ENCODE assay signal across 8 cellular contexts in the genomic region with DNA sequence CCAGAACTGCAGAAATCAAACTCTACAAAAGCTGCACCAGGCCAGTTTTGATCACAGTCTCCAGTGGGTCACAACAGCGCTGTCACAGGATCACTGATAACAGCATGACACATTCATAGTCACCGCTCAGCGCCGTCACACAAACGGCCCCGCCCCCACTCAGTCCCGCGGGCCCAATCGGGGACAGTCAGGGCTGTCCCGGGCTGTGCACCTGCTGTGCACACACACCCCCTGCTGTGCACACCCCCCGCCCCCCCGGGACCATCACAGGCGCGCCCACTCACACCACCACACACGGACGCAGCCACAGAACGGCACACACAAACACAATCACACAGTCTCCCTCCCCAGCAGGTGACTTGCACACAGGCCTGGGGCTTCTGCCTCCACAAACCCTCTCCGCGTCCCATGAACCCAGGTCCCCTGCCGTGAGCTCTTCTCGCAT. TPM values are rescaled to one million over a fixed set of nuclear protein-coding genes. Genes with fewer than 3 reads are reported as not detected.
DNase-seq lines count a peak whose midpoint lies in the region; ATAC-seq and TF ChIP-seq lines count a peak whose summit lies in the region.

No MANE protein-coding gene starts in this region.

- H3K27me3 ChIP-seq in DND-41 (ENCODE audit: insufficient read depth, low read length, poor library complexity) (no peaks in the 10 kb centered on the region), GM23248 (replicated peaks; ENCODE audit: insufficient read depth) (no peaks in the 10 kb centered on the region), ectodermal cell (ENCODE audit: control insufficient read depth, insufficient read depth, low read length, poor library complexity, severe bottlenecking) (no peaks in the 10 kb centered on the region), mesenchymal stem cell (ENCODE audit: control insufficient read depth in 1 of 2, insufficient read depth in 1 of 2, low read length in 2 of 2) (no peaks in the 10 kb centered on the region)

- H3K9me2 ChIP-seq in GM23248 (ENCODE audit: insufficient read depth): no peaks in the 10 kb centered on the region

- H2BK5ac ChIP-seq in mesenchymal stem cell (ENCODE audit: low read depth, low read length, poor library complexity, severe bottlenecking): no peak overlapping the region

- WGBS in GM23248 (ENCODE audit: low coverage in 1 of 2, low lambda C conversion rate in 2 of 2, missing lambda C conversion rate in 2 of 2), 2 experiments: 1% methylated on average over 18 to 21 of the region's 21 CpGs
- WGBS in ectodermal cell, 2 experiments: 1 to 2% methylated on average over 21 of the region's 21 CpGs
- under 1% methylated on average over 21 of the region's 21 CpGs for WGBS in mesenchymal stem cell

- no peak overlapping the region for H3K4ac ChIP-seq in mesenchymal stem cell (ENCODE audit: low read depth in 1 of 2, low read length in 2 of 2)

- H3K4me1 ChIP-seq in DND-41 (ENCODE audit: insufficient read depth, low read length) (peaks cover 39% of the 10 kb centered on the region), GM23248 (ENCODE audit: insufficient read depth) (0 out of 2 replicates have a peak, but pooled peaks cover 4% of the 10 kb centered on the region), ectodermal cell (ENCODE audit: control insufficient read depth, insufficient read depth, low read length) (no peaks in the 10 kb centered on the region), mesenchymal stem cell (ENCODE audit: control insufficient read depth, insufficient read depth, low read depth, low read length) (peaks cover 2% of the 10 kb centered on the region)

- peak overlapping the region; percentile 21 for H4K8ac ChIP-seq in mesenchymal stem cell (ENCODE audit: low read length)

- H3K23ac ChIP-seq in mesenchymal stem cell (ENCODE audit: low read length in 2 of 2): no peak overlapping the region

- H3K4me3 ChIP-seq in DND-41 (ENCODE audit: low read depth in 1 of 2, low read length in 2 of 2): peak overlapping the region; percentile 63 to 80
- H3K4me3 ChIP-seq in GM23248: peak overlapping the region; percentile 97
- H3K4me3 ChIP-seq in ectodermal cell (ENCODE audit: insufficient read depth, low read depth, low read length): peak overlapping the region; percentile 78
- peak overlapping the region; percentile 79 to 81 for H3K4me3 ChIP-seq in mesenchymal stem cell (ENCODE audit: insufficient read depth in 1 of 2, low read depth in 1 of 2, low read length in 2 of 2)

- no peak overlapping the region for H2BK15ac ChIP-seq in mesenchymal stem cell (ENCODE audit: low read depth, poor library complexity, severe bottlenecking)

- no peak overlapping the region for H2BK12ac ChIP-seq in mesenchymal stem cell (ENCODE audit: low read length in 2 of 2)

- TF ChIP-seq CTCF in DND-41 (IDR thresholded peaks at IDR 0.05; ENCODE audit: borderline replicate concordance, extremely low read depth, low read length, poor library complexity, severe bottlenecking): no peak

- H2AK5ac ChIP-seq in mesenchymal stem cell (ENCODE audit: low read length, severe bottlenecking): no peak overlapping the region

- H3F3A ChIP-seq in GM23248 (ENCODE audit: insufficient read depth): no peaks in the 10 kb centered on the region; the same call in 1 of the 2 replicates

- peak overlapping the region; percentile 84 for H3K9ac ChIP-seq in DND-41 (ENCODE audit: low read depth, low read length)
- H3K9ac ChIP-seq in GM23248: peak overlapping the region; percentile 86
- peak overlapping the region; percentile 87 for H3K9ac ChIP-seq in mesenchymal stem cell (ENCODE audit: low read length)

- peak overlapping the region; percentile 7 to 85 for H3K18ac ChIP-seq in mesenchymal stem cell (ENCODE audit: low read depth in 1 of 2, low read length in 2 of 2)

- H4K20me1 ChIP-seq in DND-41 (ENCODE audit: insufficient read depth, low read length) (peaks cover 9% of the 10 kb centered on the region), GM23248 (ENCODE audit: insufficient read depth) (no peaks in the 10 kb centered on the region)

- H3K14ac ChIP-seq in mesenchymal stem cell (ENCODE audit: low read length in 2 of 2): no peak overlapping the region

- peaks cover 24% of the 10 kb centered on the region for H3K79me1 ChIP-seq in mesenchymal stem cell (replicated peaks; ENCODE audit: low read length, poor library complexity, severe bottlenecking)

- ATAC-seq in DND-41 (ENCODE audit: insufficient read depth, low read depth): peak; percentile 84

- in situ Hi-C loops in GM23248 (cut with MboI): no loop called here

- H3K9me3 ChIP-seq in DND-41 (ENCODE audit: insufficient read depth, low read length, severe bottlenecking): no peaks in the 10 kb centered on the region
- no peaks in the 10 kb centered on the region for H3K9me3 ChIP-seq in GM23248 (ENCODE audit: low read depth)
- no peaks in the 10 kb centered on the region for H3K9me3 ChIP-seq in ectodermal cell (ENCODE audit: control insufficient read depth, low read length)
- H3K9me3 ChIP-seq in mesenchymal stem cell (ENCODE audit: control insufficient read depth, low read length): peaks cover 57% of the 10 kb centered on the region

- DNase-seq in DND-41 (peak; percentile 89), GM23248 (peak; percentile 77), NCI-H1436 treated with DMSO at 0.1 percent for 48 hours (lab: John Stamatoyannopoulos, UW) (peak; percentile 3), mesenchymal stem cell (peak; percentile 57), NCI-H2227 treated with DMSO at 0.1 percent for 48 hours (lab: John Stamatoyannopoulos, UW) (no peak)
- DNase-seq in activated CD4-positive, alpha-beta T cell treated with anti-CD3 and anti-CD28 coated beads, Interleukin-2, amount 50 U/mL, for 48 hours: peak; percentile 86 to 90
- peak; percentile 72 for DNase-seq in stimulated activated CD8-positive, alpha-beta memory T cell treated with anti-CD3 and anti-CD28 coated beads, Interleukin-15, amount 100 ng/mL, for 1 hour (ENCODE audit: low read depth)

- peak overlapping the region; percentile 92 for H3K27ac ChIP-seq in DND-41 (ENCODE audit: low read length)
- peak overlapping the region; percentile 61 for H3K27ac ChIP-seq in GM23248
- no peak overlapping the region for H3K27ac ChIP-seq in ectodermal cell (ENCODE audit: insufficient read depth, low read depth, low read length, poor library complexity, severe bottlenecking)
- peak overlapping the region; percentile 46 for H3K27ac ChIP-seq in mesenchymal stem cell (ENCODE audit: low read length, poor library complexity, severe bottlenecking)

- no peak overlapping the region for H2BK120ac ChIP-seq in mesenchymal stem cell (ENCODE audit: low read depth, low read length)

- H4K91ac ChIP-seq in mesenchymal stem cell (ENCODE audit: low read length): no peak overlapping the region

- peak overlapping the region; percentile 97 for H2AFZ ChIP-seq in DND-41 (ENCODE audit: low read depth, low read length)
- peak overlapping the region; percentile 96 for H2AFZ ChIP-seq in GM23248
- H2AFZ ChIP-seq in mesenchymal stem cell (ENCODE audit: low read depth, low read length): peak overlapping the region; percentile 83

- H3K36me3 ChIP-seq in DND-41 (ENCODE audit: insufficient read depth, low read length) (peaks cover 28% of the 10 kb centered on the region), GM23248 (ENCODE audit: low read depth) (no peaks in the 10 kb centered on the region), ectodermal cell (ENCODE audit: control insufficient read depth, insufficient read depth, low read length) (no peaks in the 10 kb centered on the region), mesenchymal stem cell (ENCODE audit: control insufficient read depth in 1 of 2, insufficient read depth in 2 of 2, low read depth in 1 of 2, low read length in 2 of 2) (peaks cover under 1 to 7% of the 10 kb centered on the region in 2 experiments)

- H3K4me2 ChIP-seq in DND-41 (ENCODE audit: insufficient read depth, low read length): peak overlapping the region; percentile 92
- peak overlapping the region; percentile 90 for H3K4me2 ChIP-seq in GM23248 (ENCODE audit: unreplicated experiment)
- peak overlapping the region; percentile 55 for H3K4me2 ChIP-seq in mesenchymal stem cell (ENCODE audit: low read length, poor library complexity, severe bottlenecking)

- H3K79me2 ChIP-seq in DND-41 (ENCODE audit: insufficient read depth, low read length): peaks cover 74% of the 10 kb centered on the region
- H3K79me2 ChIP-seq in GM23248 (ENCODE audit: insufficient read depth): peaks cover 32% of the 10 kb centered on the region

RNA-seq across cellular contexts. Expression of gene ZNF382, which starts 0.4 kb away (rescaled TPM):
- total RNA-seq in GM23248 (2014; rRNA removed; shearing (Covaris generic)): 7.1 and 11.1 TPM in 2 replicates
- 4.8 and 5.3 TPM in 2 replicates for polyA plus RNA-seq in GM23248 (2016; fragmentation: Nextera tagmentation; extraction: Ambion mirVana)
- 9.5 TPM for polyA plus RNA-seq in ectodermal cell (2013, experiment 1 of 4)
- 9.5 TPM for polyA plus RNA-seq in ectodermal cell (2013, experiment 2 of 4)
- polyA plus RNA-seq in ectodermal cell (2013, experiment 3 of 4): 10.9 TPM
- polyA plus RNA-seq in ectodermal cell (2013, experiment 4 of 4): 14.2 TPM
- 3.4 TPM for polyA plus RNA-seq in mesenchymal stem cell (2013, experiment 1 of 2)
- polyA plus RNA-seq in mesenchymal stem cell (2013, experiment 2 of 2): 3.7 TPM

RNA-seq across cellular contexts. Expression of gene ZNF529, which starts 31.6 kb away (rescaled TPM):
- total RNA-seq in GM23248 (2014; rRNA removed; shearing (Covaris generic)): 8.5 and 15.0 TPM in 2 replicates
- polyA plus RNA-seq in GM23248 (2016; fragmentation: Nextera tagmentation; extraction: Ambion mirVana): 6.1 and 6.3 TPM in 2 replicates
- 19.9 TPM for polyA plus RNA-seq in ectodermal cell (2013, experiment 1 of 4)
- 19.5 TPM for polyA plus RNA-seq in ectodermal cell (2013, experiment 2 of 4)
- 14.6 TPM for polyA plus RNA-seq in ectodermal cell (2013, experiment 3 of 4)
- 16.4 TPM for polyA plus RNA-seq in ectodermal cell (2013, experiment 4 of 4)
- polyA plus RNA-seq in mesenchymal stem cell (2013, experiment 1 of 2): 4.2 TPM
- polyA plus RNA-seq in mesenchymal stem cell (2013, experiment 2 of 2): 4.4 TPM
